Comparison of ENCODE assay signal across 9 cellular contexts in the genomic region with DNA sequence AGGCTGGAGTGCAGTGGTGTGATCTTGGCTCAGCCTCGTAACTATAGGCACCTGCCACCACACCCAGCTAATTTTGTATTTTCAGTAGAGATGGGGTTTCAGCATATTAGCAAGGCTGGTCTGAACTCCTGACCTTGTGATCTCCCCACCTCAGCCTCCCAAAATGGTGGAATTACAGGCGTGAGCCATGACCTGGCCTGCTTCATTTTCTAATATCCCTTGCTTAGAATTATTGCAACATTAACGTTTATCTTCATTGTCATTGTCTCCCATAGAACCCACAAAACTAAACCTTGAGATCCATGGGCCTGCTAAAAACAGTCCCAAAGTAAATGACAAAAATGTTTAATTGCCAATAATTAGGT. TPM values are rescaled to one million over a fixed set of nuclear protein-coding genes. Genes with fewer than 3 reads are reported as not detected.
A peak's percentile ranks its signal among the peaks of the same experiment; 100 is the strongest.
DNase-seq lines count a peak whose midpoint lies in the region; ATAC-seq and TF ChIP-seq lines count a peak whose summit lies in the region.
"Had no signal": no experiment of that assay in that cellular context is flagged by ENCODE, and none has a peak within 500 bp of the region (broad histone marks: within the 10 kb centered on the region; RNA-seq: fewer than 3 reads in every experiment).

No MANE protein-coding gene starts in this region.

- ATAC-seq in SK-N-SH treated with all-trans-retinoic acid at 6 μM for 48 hours (peak; percentile 0; the same call in 2 of the 3 replicates), left lung (no peak)

- TF ChIP-seq EP300 in SK-N-SH (IDR thresholded peaks at IDR 0.05; ENCODE audit: borderline replicate concordance in 1 of 2, low read depth in 1 of 2, low read length in 1 of 2) = no peak

- H4K20me1 ChIP-seq in SK-N-SH (ENCODE audit: insufficient read depth) = peaks cover 66% of the 10 kb centered on the region
- H4K20me1 ChIP-seq in KMS-11 (ENCODE audit: insufficient read depth) = no peaks in the 10 kb centered on the region; the same call in 1 of the 2 replicates

- H3K4me2 ChIP-seq in SK-N-SH (no peak overlapping the region), KMS-11 (peak overlapping the region; percentile 66), parathyroid adenoma (ENCODE audit: low read length) (no peak overlapping the region)

- peaks cover 43 to 48% of the 10 kb centered on the region in 2 experiments for H3K36me3 ChIP-seq in SK-N-SH (replicated peaks in 1 of 2; ENCODE audit: control insufficient read depth in 1 of 2, insufficient read depth in 2 of 2, low read length in 1 of 2)
- peaks cover 20% of the 10 kb centered on the region for H3K36me3 ChIP-seq in KMS-11 (ENCODE audit: insufficient read depth)
- H3K36me3 ChIP-seq in adipocyte (ENCODE audit: control insufficient read depth, insufficient read depth, low read length, severe bottlenecking) = peaks cover 50% of the 10 kb centered on the region
- no peaks in the 10 kb centered on the region for H3K36me3 ChIP-seq in parathyroid adenoma (ENCODE audit: control insufficient read depth, insufficient read depth, low read length)
- H3K36me3 ChIP-seq in left lung = peaks cover 0 to 55% of the 10 kb centered on the region in 2 donors
- peaks cover 54% of the 10 kb centered on the region for H3K36me3 ChIP-seq in MG63

- H3K9me3 ChIP-seq in SK-N-SH = no peaks in the 10 kb centered on the region
- H3K9me3 ChIP-seq in adipocyte (ENCODE audit: control insufficient read depth, low read length) = no peaks in the 10 kb centered on the region
- no peaks in the 10 kb centered on the region for H3K9me3 ChIP-seq in parathyroid adenoma (ENCODE audit: control insufficient read depth, low read length)
- no peaks in the 10 kb centered on the region for H3K9me3 ChIP-seq in left lung
- H3K9me3 ChIP-seq in MG63 = peaks cover 2% of the 10 kb centered on the region; the same call in 1 of the 2 replicates
- H3K9me3 ChIP-seq: thoracic aorta had no signal

- H3K4me1 ChIP-seq in SK-N-SH (ENCODE audit: control insufficient read depth in 1 of 2, insufficient read depth in 2 of 2, low read depth in 1 of 2, low read length in 1 of 2) = peaks cover 14 to 16% of the 10 kb centered on the region in 2 experiments; a peak in 3 of 4 replicates
- H3K4me1 ChIP-seq in KMS-11 (ENCODE audit: low read depth, poor library complexity, severe bottlenecking) = peaks cover 75% of the 10 kb centered on the region
- peaks cover 17% of the 10 kb centered on the region for H3K4me1 ChIP-seq in adipocyte (ENCODE audit: control insufficient read depth, insufficient read depth, low read length)
- H3K4me1 ChIP-seq in parathyroid adenoma = peaks cover 25% of the 10 kb centered on the region
- peaks cover 14 to 43% of the 10 kb centered on the region in 2 donors for H3K4me1 ChIP-seq in left lung

- H3K27ac ChIP-seq in SK-N-SH (ENCODE audit: low read depth in 2 of 2, low read length in 1 of 2) (peak overlapping the region in 1 of 2 experiments; percentile 97; a peak in 3 of 4 replicates), KMS-11 (peak overlapping the region; percentile 77), parathyroid adenoma (peak overlapping the region; percentile 22), left lung (peak overlapping the region in 1 of 2 donors; percentile 26)

- TF ChIP-seq CTCF in SK-N-SH (IDR thresholded peaks at IDR 0.05) = no peak
- TF ChIP-seq CTCF in KMS-11 (conservative IDR thresholded peaks at IDR 0.05; ENCODE audit: low read depth, low read length) = no peak
- TF ChIP-seq CTCF in parathyroid adenoma (IDR thresholded peaks at IDR 0.05) = no peak
- no peak for TF ChIP-seq CTCF in left lung (IDR thresholded peaks at IDR 0.05)

- DNase-seq in SK-N-SH = no peak
- no peak for DNase-seq in adipocyte (ENCODE audit: low read depth)
- DNase-seq in DMS79 treated with DMSO at 0.1 percent for 48 hours (lab: John Stamatoyannopoulos, UW) = no peak
- DNase-seq in left lung = no peak
- no peak for DNase-seq in MG63

- peaks cover 84% of the 10 kb centered on the region for H3F3A ChIP-seq in SK-N-SH (replicated peaks; ENCODE audit: insufficient read depth)

- CTCF ChIA-PET in SK-N-SH (lab: Yijun Ruan, JAX) = interaction anchor here (0.8 to 3.0 kb wide), 4 partner anchors 14 to 138 kb away, joined by 3 to 22 read pairs (median 9); a partner anchor contains a TSS

- no peak for TF ChIP-seq RAD21 in SK-N-SH (IDR thresholded peaks at IDR 0.05; ENCODE audit: low read length)

- no peaks in the 10 kb centered on the region for H3K27me3 ChIP-seq in SK-N-SH (ENCODE audit: insufficient read depth)
- H3K27me3 ChIP-seq in KMS-11 (ENCODE audit: insufficient read depth, low read depth) = no peaks in the 10 kb centered on the region
- no peaks in the 10 kb centered on the region for H3K27me3 ChIP-seq in adipocyte (replicated peaks; ENCODE audit: control insufficient read depth, insufficient read depth, low read length)
- no peaks in the 10 kb centered on the region for H3K27me3 ChIP-seq in parathyroid adenoma (ENCODE audit: control insufficient read depth, insufficient read depth, low read length)
- H3K27me3 ChIP-seq in left lung = no peaks in the 10 kb centered on the region
- no peaks in the 10 kb centered on the region for H3K27me3 ChIP-seq in MG63

- H3K79me2 ChIP-seq in SK-N-SH (ENCODE audit: insufficient read depth) (peaks cover 35% of the 10 kb centered on the region), KMS-11 (ENCODE audit: insufficient read depth, low read depth) (peaks cover 32% of the 10 kb centered on the region), parathyroid adenoma (no peaks in the 10 kb centered on the region)

- WGBS in SK-N-SH (ENCODE audit: low lambda C conversion rate) = 63% methylated on average over 3 of the region's 3 CpGs

- intact Hi-C loops in left lung (cut with DNase I) = loop anchor here in 1 of 2 donors (10.0 kb wide), 1 partner anchor 100 kb away; no protein-coding TSS in a partner anchor

- H2AFZ ChIP-seq in SK-N-SH (ENCODE audit: low read depth) (no peak overlapping the region), KMS-11 (ENCODE audit: low read depth) (no peak overlapping the region), parathyroid adenoma (no peak overlapping the region)

- H3K9ac ChIP-seq in SK-N-SH (no peak overlapping the region), KMS-11 (peak overlapping the region; percentile 60; the same call in 1 of the 2 replicates), adipocyte (ENCODE audit: low read length) (peak overlapping the region; percentile 82), parathyroid adenoma (no peak overlapping the region)

- H3K4me3 ChIP-seq in SK-N-SH (ENCODE audit: low read depth in 2 of 2, low read length in 1 of 2) (no peak overlapping the region), KMS-11 (IDR thresholded peaks at IDR 0.05; ENCODE audit: insufficient read depth, low read depth, low read length) (no peak overlapping the region), adipocyte (ENCODE audit: low read length) (no peak overlapping the region), parathyroid adenoma (ENCODE audit: low read depth, low read length) (peak overlapping the region; percentile 19), left lung (no peak overlapping the region), MG63 (no peak overlapping the region)
- H3K4me3 ChIP-seq: thoracic aorta had no signal

- POLR2A ChIA-PET in SK-N-SH (lab: Yijun Ruan, JAX) = interaction anchor here (1.0 to 3.1 kb wide), 4 partner anchors 14 to 53 kb away, joined by 3 to 11 read pairs (median 4); a partner anchor contains a TSS

- H3K9me2 ChIP-seq in SK-N-SH = no peaks in the 10 kb centered on the region

TF ChIP-seq in SK-N-SH treated with all-trans-retinoic acid at 6 μM for 48 hours, 23 proteins besides CTCF, POLR2A, EP300 and RAD21 (continues in another document):
- no peak for TF ChIP-seq PPARA (CRISPR knock-in tag; IDR thresholded peaks at IDR 0.05; ENCODE audit: borderline replicate concordance)
- TF ChIP-seq ZC3H10 (CRISPR knock-in tag; IDR thresholded peaks at IDR 0.05) = peak; percentile 23; the same call in 1 of the 2 replicates
- no peak for TF ChIP-seq OSR1 (CRISPR knock-in tag; IDR thresholded peaks at IDR 0.05)
- TF ChIP-seq SNAI2 (CRISPR knock-in tag; IDR thresholded peaks at IDR 0.05) = no peak

TF ChIP-seq in SK-N-SH, 30 proteins besides CTCF, POLR2A, EP300 and RAD21:
- TF ChIP-seq RFX5 (IDR thresholded peaks at IDR 0.05; ENCODE audit: low read length) = no peak
- TF ChIP-seq GABPA (IDR thresholded peaks at IDR 0.05; ENCODE audit: low read depth) = no peak

RNA-seq across cellular contexts. Expression of a gene that starts 6.1 kb away (rescaled TPM):
- polyA plus RNA-seq in SK-N-SH (2012; rRNA removed) = 10,787 and 14,148 TPM in 2 replicates
- 13,584 and 14,065 TPM in 2 replicates for polyA plus RNA-seq in SK-N-SH (2012; cell fraction: cytosol; rRNA removed)
- 2,616 and 4,114 TPM in 2 replicates for polyA plus RNA-seq in SK-N-SH (2012; cell fraction: nucleus; rRNA removed)
- total RNA-seq in left lung = 1,000 to 10,000 TPM; 7,825 to 9,246 TPM
- 14,402 and 16,931 TPM in 2 replicates for total RNA-seq in MG63 (2014; rRNA removed; shearing (Covaris generic); ENCODE audit: low replicate concordance)

RNA-seq across cellular contexts. Expression of a gene that starts 53.2 kb away (rescaled TPM):
- 9.9 and 11.4 TPM in 2 replicates for polyA plus RNA-seq in SK-N-SH (2012; rRNA removed)
- polyA plus RNA-seq in SK-N-SH (2012; cell fraction: cytosol; rRNA removed) = 9.9 and 12.7 TPM in 2 replicates
- polyA plus RNA-seq in SK-N-SH (2012; cell fraction: nucleus; rRNA removed) = 15.5 and 18.7 TPM in 2 replicates
- total RNA-seq in left lung = 10 to 100 TPM; 18.9 to 27.3 TPM
- total RNA-seq in MG63 (2014; rRNA removed; shearing (Covaris generic); ENCODE audit: low replicate concordance) = 20.1 and 21.1 TPM in 2 replicates

Comparison
In these comparisons a context has a peak if more than half of its experiments do, and no peak if none do; other contexts are left out.
1. H3K9ac ChIP-seq: peak in KMS-11 (single experiment) and adipocyte (single experiment); none in SK-N-SH (single experiment) and parathyroid adenoma (single experiment).